In genomic region chr1:164320780-164321683, GRCh38 we compare ENCODE assay signal across 8 cellular contexts.
A peak's percentile ranks its signal among the peaks of the same experiment; 100 is the strongest.
DNase-seq lines count a peak whose midpoint lies in the region; ATAC-seq and TF ChIP-seq lines count a peak whose summit lies in the region.
"Had no signal": no experiment of that assay in that cellular context is flagged by ENCODE, and none has a peak within 500 bp of the region (broad histone marks: within the 10 kb centered on the region; RNA-seq: fewer than 3 reads in every experiment).

No MANE protein-coding gene starts in this region.

- TF ChIP-seq CTCF in colonic mucosa (IDR thresholded peaks at IDR 0.05) (no peak), thoracic aorta (IDR thresholded peaks at IDR 0.05) (no peak)

- ATAC-seq in left colon, result peak; percentile 47
- ATAC-seq in thoracic aorta (ENCODE audit: insufficient number of reproducible peaks, low FRiP score, low read depth), result no peak
- no peak for ATAC-seq in HG02970 (IDR thresholded peaks at IDR 0.05; ENCODE audit: low FRiP score, unreplicated experiment)
- ATAC-seq in GM21576 (IDR thresholded peaks at IDR 0.05; ENCODE audit: unreplicated experiment), result no peak

- H3K9me3 ChIP-seq in colonic mucosa, result no peaks in the 10 kb centered on the region
- H3K9me3 ChIP-seq in thoracic aorta, result no peaks in the 10 kb centered on the region

- H3K4me3 ChIP-seq in colonic mucosa (peak overlapping the region; percentile 22), thoracic aorta (peak overlapping the region; percentile 66)

- H3K4me1 ChIP-seq in colonic mucosa, result no peaks in the 10 kb centered on the region
- H3K4me1 ChIP-seq in thoracic aorta (ENCODE audit: control insufficient read depth in 1 of 2, low read depth in 2 of 2), result no peaks in the 10 kb centered on the region

- H3K9ac ChIP-seq in colonic mucosa (ENCODE audit: low read depth in 2 of 2, low read length in 2 of 2), result no peak overlapping the region

- H3K27ac ChIP-seq in colonic mucosa (no peak overlapping the region), thoracic aorta (no peak overlapping the region)

- peaks cover 4% of the 10 kb centered on the region for H3K27me3 ChIP-seq in colonic mucosa
- H3K27me3 ChIP-seq in thoracic aorta (replicated peaks; ENCODE audit: insufficient read depth), result no peaks in the 10 kb centered on the region

- intact Hi-C loops in colonic mucosa (cut with DNase I), result no loop called here
- intact Hi-C loops in left colon (cut with DNase I, micrococcal nuclease), result no loop called here

- H3K36me3 ChIP-seq in colonic mucosa (no peaks in the 10 kb centered on the region), thoracic aorta (no peaks in the 10 kb centered on the region)

- DNase-seq in NCI-H2029 treated with DMSO at 0.1 percent for 48 hours (lab: John Stamatoyannopoulos, UW) (peak; percentile 25), colonic mucosa (peak; percentile 23), left colon (peak in 1 of 2 donors; percentile 22), thoracic aorta (ENCODE audit: low spot score) (no peak)
- DNase-seq in NK-92 treated with Interleukin-12 subunit alpha and Interleukin-12 subunit beta, amount 100 ng/mL, for 24 hours (lab: John Stamatoyannopoulos, UW), result no peak
- DNase-seq: naive B cell had no signal

Comparison
In these comparisons a context has a peak if more than half of its experiments do, and no peak if none do; other contexts are left out.
1. DNase-seq: peak in NCI-H2029 treated with DMSO at 0.1 percent for 48 hours (single experiment) and colonic mucosa (single experiment); none in thoracic aorta (single experiment) and NK-92 treated with Interleukin-12 subunit alpha and Interleukin-12 subunit beta, amount 100 ng/mL, for 24 hours (single experiment).